Comparison of ENCODE assay signal across 20 cellular contexts in genomic region chr20:25573288-25574251, GRCh38. TPM values are rescaled to one million over a fixed set of nuclear protein-coding genes. Genes with fewer than 3 reads are reported as not detected.
DNase-seq lines count a peak whose midpoint lies in the region; ATAC-seq, FAIRE-seq and TF ChIP-seq lines count a peak whose summit lies in the region.
"Had no signal": no experiment of that assay in that cellular context is flagged by ENCODE, and none has a peak within 500 bp of the region (broad histone marks: within the 10 kb centered on the region; RNA-seq: fewer than 3 reads in every experiment).

No MANE protein-coding gene starts in this region.

- intact Hi-C loops in sigmoid colon (cut with DNase I): no loop called here

- peaks cover 6% of the 10 kb centered on the region for H3K36me3 Mint-ChIP-seq in astrocyte (ENCODE audit: low read depth, unreplicated experiment)
- H3K36me3 Mint-ChIP-seq: CD4-positive, CD25-positive, alpha-beta regulatory T cell had no signal

- no peaks in the 10 kb centered on the region for H3K27me3 Mint-ChIP-seq in astrocyte (ENCODE audit: low read depth, unreplicated experiment)
- H3K27me3 Mint-ChIP-seq: activated CD4-positive, alpha-beta T cell treated with anti-CD3 and anti-CD28 coated beads, Interleukin-2, amount 10 ng/mL, durations not matched to agents 24 days and 14 days; CD4-positive, CD25-positive, alpha-beta regulatory T cell had no signal

- no peaks in the 10 kb centered on the region for H3K9me3 ChIP-seq in astrocyte (ENCODE audit: insufficient read depth, low read depth, low read length)
- H3K9me3 ChIP-seq in skeletal muscle satellite cell (replicated peaks; ENCODE audit: low read length): no peaks in the 10 kb centered on the region
- H3K9me3 ChIP-seq in sigmoid colon: no peaks in the 10 kb centered on the region
- H3K9me3 ChIP-seq: ascending aorta had no signal

- no peak for TF ChIP-seq POLR2A in sigmoid colon (IDR thresholded peaks at IDR 0.05)

- no peak overlapping the region for H3K4me3 ChIP-seq in astrocyte (ENCODE audit: insufficient read depth, low read depth, low read length)
- no peak overlapping the region for H3K4me3 ChIP-seq in foreskin fibroblast (ENCODE audit: low read depth in 1 of 2, low read length in 2 of 2)
- H3K4me3 ChIP-seq in skeletal muscle satellite cell (ENCODE audit: low read length): no peak overlapping the region
- no peak overlapping the region for H3K4me3 ChIP-seq in sigmoid colon
- H3K4me3 ChIP-seq: ascending aorta had no signal

- WGBS in sigmoid colon, 2 donors: 78 to 82% methylated on average over 6 of the region's 6 CpGs

- H3K4me1 Mint-ChIP-seq in astrocyte (ENCODE audit: low read depth, unreplicated experiment): no peaks in the 10 kb centered on the region
- H3K4me1 Mint-ChIP-seq: activated CD4-positive, alpha-beta T cell treated with anti-CD3 and anti-CD28 coated beads, Interleukin-2, amount 10 ng/mL, durations not matched to agents 24 days and 14 days had no signal

- H3K4me1 ChIP-seq in astrocyte (ENCODE audit: insufficient read depth, low read length): peaks cover 9% of the 10 kb centered on the region
- H3K4me1 ChIP-seq in skeletal muscle satellite cell (ENCODE audit: control insufficient read depth, insufficient read depth, low read length): peaks cover 15% of the 10 kb centered on the region
- peaks cover 0 to 7% (median 2%) of the 10 kb centered on the region in 4 donors for H3K4me1 ChIP-seq in sigmoid colon
- H3K4me1 ChIP-seq: ascending aorta had no signal

- H3K36me3 ChIP-seq in astrocyte (ENCODE audit: insufficient read depth, low read length) (no peaks in the 10 kb centered on the region), skeletal muscle satellite cell (ENCODE audit: insufficient read depth, low read length) (no peaks in the 10 kb centered on the region), sigmoid colon (no peaks in the 10 kb centered on the region)
- H3K36me3 ChIP-seq: ascending aorta had no signal

- no peak for FAIRE-seq in astrocyte (lab: Jason Lieb, UNC)
- FAIRE-seq: GM18507, HTR-8/SVneo had no signal

- H3K79me2 ChIP-seq in astrocyte (ENCODE audit: insufficient read depth, low read length): peaks cover 53% of the 10 kb centered on the region

- TF ChIP-seq EP300 in sigmoid colon (IDR thresholded peaks at IDR 0.05): no peak

- H3K27me3 ChIP-seq in astrocyte (ENCODE audit: insufficient read depth, low read length) (no peaks in the 10 kb centered on the region), skeletal muscle satellite cell (ENCODE audit: control insufficient read depth, insufficient read depth, low read length) (no peaks in the 10 kb centered on the region), sigmoid colon (no peaks in the 10 kb centered on the region)
- H3K27me3 ChIP-seq: ascending aorta had no signal

- no peak for ATAC-seq in GM18520 (IDR thresholded peaks at IDR 0.05; ENCODE audit: unreplicated experiment)

- H3K9ac ChIP-seq in astrocyte (ENCODE audit: low read length): no peak overlapping the region
- H3K9ac ChIP-seq in skeletal muscle satellite cell (ENCODE audit: low read depth, low read length): no peak overlapping the region

- H4K20me1 ChIP-seq in astrocyte (ENCODE audit: insufficient read depth, low read length): peaks cover 47% of the 10 kb centered on the region

- H3K27ac Mint-ChIP-seq in astrocyte (ENCODE audit: unreplicated experiment): no peak overlapping the region
- H3K27ac Mint-ChIP-seq: activated CD4-positive, alpha-beta T cell treated with anti-CD3 and anti-CD28 coated beads, Interleukin-2, amount 10 ng/mL, durations not matched to agents 24 days and 14 days; CD4-positive, CD25-positive, alpha-beta regulatory T cell had no signal

- H3K9me3 Mint-ChIP-seq in astrocyte (ENCODE audit: unreplicated experiment): no peaks in the 10 kb centered on the region
- H3K9me3 Mint-ChIP-seq: activated CD4-positive, alpha-beta T cell treated with anti-CD3 and anti-CD28 coated beads, Interleukin-2, amount 10 ng/mL, durations not matched to agents 24 days and 14 days; H9 had no signal

- TF ChIP-seq CTCF in astrocyte (IDR thresholded peaks at IDR 0.05; ENCODE audit: insufficient read depth, low read depth, low read length): no peak
- no peak for TF ChIP-seq CTCF in foreskin fibroblast (IDR thresholded peaks at IDR 0.05; ENCODE audit: low read depth, low read length)
- TF ChIP-seq CTCF in sigmoid colon (IDR thresholded peaks at IDR 0.05): no peak

- no peak overlapping the region for H2AFZ ChIP-seq in astrocyte (ENCODE audit: low read depth, low read length)

- H3K27ac ChIP-seq in astrocyte (ENCODE audit: low read depth, low read length) (peak overlapping the region; percentile 43), sigmoid colon (no peak overlapping the region)
- H3K27ac ChIP-seq: ascending aorta had no signal

- no peak overlapping the region for H3K4me3 Mint-ChIP-seq in astrocyte (ENCODE audit: unreplicated experiment)
- H3K4me3 Mint-ChIP-seq: activated CD4-positive, alpha-beta T cell treated with anti-CD3 and anti-CD28 coated beads, Interleukin-2, amount 10 ng/mL, durations not matched to agents 24 days and 14 days; CD4-positive, CD25-positive, alpha-beta regulatory T cell; H9 had no signal

- H3K4me2 ChIP-seq in astrocyte (ENCODE audit: low read length): peak overlapping the region; percentile 35
- H3K4me2 ChIP-seq in skeletal muscle satellite cell (ENCODE audit: low read length): peak overlapping the region; percentile 52

- DNase-seq in GM03348 (ENCODE audit: low spot score) (peak; percentile 37), astrocyte (ENCODE audit: low read depth) (peak; percentile 78), foreskin fibroblast (peak; percentile 62 to 76), sigmoid colon (no peak), HT-29 (ENCODE audit: low spot score) (no peak)
- DNase-seq: activated CD4-positive, alpha-beta T cell treated with anti-CD3 and anti-CD28 coated beads, Interleukin-2, amount 10 ng/mL, durations not matched to agents 24 days and 14 days; activated CD8-positive, alpha-beta memory T cell treated with anti-CD3 and anti-CD28 coated beads, Interleukin-2, amount 50 U/mL, for 4 hours; CD4-positive, CD25-positive, alpha-beta regulatory T cell; DMS79; erythroblast; H9; NCI-H1417 treated with DMSO at 0.1 percent for 48 hours; NCI-H2171 treated with DMSO at 0.1 percent for 48 hours; nucleus accumbens; stimulated activated CD4-positive, alpha-beta T cell treated with anti-CD3 and anti-CD28 coated beads, Interleukin-4, amount 100 ng/mL, for 1 hour had no signal

RNA-seq across cellular contexts. Expression of gene NINL, which starts 11.8 kb away (rescaled TPM):
- total RNA-seq in astrocyte: 7.9 and 10.2 TPM in 2 replicates
- 2.0 and 3.5 TPM in 2 replicates for total RNA-seq in skeletal muscle satellite cell (2012; rRNA removed)
- 10 to 100 TPM in 2 of 4 donors, 1 to 10 TPM in 2; 9.6 to 19.9 (median 12.8) TPM for total RNA-seq in sigmoid colon
- 1 to 10 TPM; 2.4 to 3.8 (median 3.2) TPM for polyA plus RNA-seq in sigmoid colon
- total RNA-seq in HT-29 (2014; rRNA removed; shearing (Covaris generic)): 1.2 TPM in 1 of 2 replicates, not detected in the other

RNA-seq across cellular contexts. Expression of gene NANP, which starts 50.2 kb away (rescaled TPM):
- total RNA-seq in astrocyte: 5.0 and 5.7 TPM in 2 replicates
- total RNA-seq in skeletal muscle satellite cell (2012; rRNA removed): 6.1 and 7.9 TPM in 2 replicates
- 1 to 10 TPM; 3.9 to 5.7 (median 4.8) TPM for total RNA-seq in sigmoid colon
- 1 to 10 TPM; 1.2 to 2.7 (median 2.3) TPM for polyA plus RNA-seq in sigmoid colon
- total RNA-seq in HT-29 (2014; rRNA removed; shearing (Covaris generic)): 4.8 and 6.2 TPM in 2 replicates

Comparison
In these comparisons a context has a peak if more than half of its experiments do, and no peak if none do; other contexts are left out.
1. DNase-seq: peak in GM03348 (single experiment), astrocyte (single experiment) and foreskin fibroblast (2 of 2); none in sigmoid colon (single experiment) and HT-29 (single experiment).